In genomic region chr5:21236896-21237830, GRCh38 we compare ENCODE assay signal across 11 cellular contexts.
DNase-seq lines count a peak whose midpoint lies in the region; ATAC-seq and TF ChIP-seq lines count a peak whose summit lies in the region.
"Had no signal": no experiment of that assay in that cellular context is flagged by ENCODE, and none has a peak within 500 bp of the region (broad histone marks: within the 10 kb centered on the region; RNA-seq: fewer than 3 reads in every experiment).

No MANE protein-coding gene starts in this region.

- H3F3A ChIP-seq in GM23248 (ENCODE audit: insufficient read depth): no peaks in the 10 kb centered on the region

- TF ChIP-seq EP300 in gastroesophageal sphincter (IDR thresholded peaks at IDR 0.05): no peak

- H3K4me2 ChIP-seq in fibroblast of lung (ENCODE audit: extremely low read depth, insufficient read depth, low read length) (no peak overlapping the region), GM23248 (ENCODE audit: unreplicated experiment) (no peak overlapping the region)

- ATAC-seq in gastrocnemius medialis: peak; percentile 98 to 99
- no peak for ATAC-seq in HG03342 (IDR thresholded peaks at IDR 0.05; ENCODE audit: unreplicated experiment)
- no peak for ATAC-seq in gastroesophageal sphincter
- ATAC-seq: GM12878 had no signal

- H3K36me3 ChIP-seq in fibroblast of lung (ENCODE audit: control insufficient read depth, insufficient read depth, low read length) (no peaks in the 10 kb centered on the region), gastrocnemius medialis (no peaks in the 10 kb centered on the region), gastroesophageal sphincter (no peaks in the 10 kb centered on the region), GM23248 (ENCODE audit: low read depth) (no peaks in the 10 kb centered on the region)

- no peaks in the 10 kb centered on the region for H3K27me3 ChIP-seq in fibroblast of lung (ENCODE audit: control insufficient read depth, insufficient read depth, low read length)
- no peaks in the 10 kb centered on the region for H3K27me3 ChIP-seq in gastrocnemius medialis
- no peaks in the 10 kb centered on the region for H3K27me3 ChIP-seq in gastroesophageal sphincter
- H3K27me3 ChIP-seq in GM23248 (replicated peaks; ENCODE audit: insufficient read depth): no peaks in the 10 kb centered on the region

- intact Hi-C loops in gastrocnemius medialis (cut with DNase I; ENCODE audit: low total_unique reads): no loop called here

- no peak overlapping the region for H2AFZ ChIP-seq in fibroblast of lung (ENCODE audit: low read length)
- no peak overlapping the region for H2AFZ ChIP-seq in GM23248

- H3K4me1 ChIP-seq in fibroblast of lung (ENCODE audit: control insufficient read depth, extremely low read depth, insufficient read depth, low read length) (no peaks in the 10 kb centered on the region), gastrocnemius medialis (no peaks in the 10 kb centered on the region), gastroesophageal sphincter (no peaks in the 10 kb centered on the region), GM23248 (ENCODE audit: insufficient read depth) (no peaks in the 10 kb centered on the region)

- H3K27ac ChIP-seq in fibroblast of lung (ENCODE audit: insufficient read depth, low read length) (no peak overlapping the region), gastrocnemius medialis (peak overlapping the region in 2 of 4 donors; percentile 35 to 64), gastroesophageal sphincter (no peak overlapping the region), GM23248 (no peak overlapping the region)

- no peaks in the 10 kb centered on the region for H3K9me2 ChIP-seq in GM23248 (ENCODE audit: insufficient read depth)

- in situ Hi-C loops in gastrocnemius medialis (cut with MboI; ENCODE audit: low sequenced_read_pairs in 4 of 4) (no loop called here), GM23248 (cut with MboI) (no loop called here)

- DNase-seq in HT1080 (ENCODE audit: low read depth) (peak; percentile 78), RKO (ENCODE audit: low spot score) (peak; percentile 55), fibroblast of lung (ENCODE audit: low read depth in 2 of 2) (peak; percentile 63 to 76), gastrocnemius medialis (no peak), GM23248 (no peak)
- DNase-seq: Calu3, NCI-H1048, right cardiac atrium had no signal

- H3K79me2 ChIP-seq in fibroblast of lung (ENCODE audit: control insufficient read depth, insufficient read depth, low read length) (no peaks in the 10 kb centered on the region), GM23248 (ENCODE audit: insufficient read depth) (no peaks in the 10 kb centered on the region)

- WGBS in gastroesophageal sphincter (ENCODE audit: low coverage in 1 of 2), 2 donors: 12 to 34% methylated on average over 3 of the region's 3 CpGs
- 0% methylated on average over 3 of the region's 3 CpGs for WGBS in GM23248 (ENCODE audit: low coverage in 1 of 2, low lambda C conversion rate in 2 of 2, missing lambda C conversion rate in 2 of 2), 2 experiments

- H3K9ac ChIP-seq in fibroblast of lung (ENCODE audit: insufficient read depth, low read length) (no peak overlapping the region), GM23248 (no peak overlapping the region)

- H3K9me3 ChIP-seq in fibroblast of lung (ENCODE audit: control insufficient read depth, insufficient read depth, low read depth, low read length) (no peaks in the 10 kb centered on the region), gastrocnemius medialis (no peaks in the 10 kb centered on the region), gastroesophageal sphincter (no peaks in the 10 kb centered on the region), GM23248 (ENCODE audit: low read depth) (no peaks in the 10 kb centered on the region)

- H3K4me3 ChIP-seq in fibroblast of lung (replicated peaks in 1 of 4; ENCODE audit: control extremely low read depth in 1 of 4, insufficient read depth in 1 of 4, low read depth in 3 of 4, low read length in 4 of 4) (no peak overlapping the region), gastrocnemius medialis (peak overlapping the region in 1 of 4 donors; percentile 0), gastroesophageal sphincter (no peak overlapping the region), GM23248 (no peak overlapping the region)
- H3K4me3 ChIP-seq: GM12878 had no signal

- TF ChIP-seq CTCF in fibroblast of lung (conservative IDR thresholded peaks at IDR 0.05 in 1 of 2, IDR thresholded peaks at IDR 0.05 in 1 of 2; ENCODE audit: low read depth in 1 of 2, low read length in 2 of 2) (no peak), gastrocnemius medialis (IDR thresholded peaks at IDR 0.05 in 4 of 5, conservative IDR thresholded peaks at IDR 0.05 in 1 of 5) (no peak), gastroesophageal sphincter (IDR thresholded peaks at IDR 0.05) (no peak)

- H4K20me1 ChIP-seq in fibroblast of lung (ENCODE audit: control insufficient read depth, extremely low read depth, insufficient read depth, low read length) (no peaks in the 10 kb centered on the region), GM23248 (ENCODE audit: insufficient read depth) (no peaks in the 10 kb centered on the region)

- TF ChIP-seq POLR2A in gastrocnemius medialis (IDR thresholded peaks at IDR 0.05) (no peak), gastroesophageal sphincter (IDR thresholded peaks at IDR 0.05) (no peak)

Comparison
In these comparisons a context has a peak if more than half of its experiments do, and no peak if none do; other contexts are left out.
1. DNase-seq: peak in HT1080 (single experiment), RKO (single experiment) and fibroblast of lung (2 of 2); none in gastrocnemius medialis (0 of 2) and GM23248 (single experiment).
2. ATAC-seq: peak in gastrocnemius medialis (2 of 2); none in HG03342 (single experiment) and gastroesophageal sphincter (single experiment).